Comparison of ENCODE assay signal across 10 cellular contexts in genomic region chr15:73284073-73284472, GRCh38.
DNase-seq lines count a peak whose midpoint lies in the region; ATAC-seq and TF ChIP-seq lines count a peak whose summit lies in the region.
"Had no signal": no experiment of that assay in that cellular context is flagged by ENCODE, and none has a peak within 500 bp of the region (broad histone marks: within the 10 kb centered on the region; RNA-seq: fewer than 3 reads in every experiment).

No MANE protein-coding gene starts in this region.

- H3K36me3 ChIP-seq in body of pancreas (replicated peaks in 1 of 2; ENCODE audit: insufficient read depth in 1 of 2, low read depth in 2 of 2) (peaks cover 0 to 9% of the 10 kb centered on the region in 2 donors), spleen (peaks cover 0 to 26% (median 4%) of the 10 kb centered on the region in 6 donors)

- H3K4me3 ChIP-seq in body of pancreas (no peak overlapping the region), spleen (no peak overlapping the region)
- H3K4me3 ChIP-seq: lung had no signal

- WGBS in body of pancreas, 2 donors, result 84 to 97% methylated on average over 1 of the region's 1 CpG
- 61 to 82% (median 62%) methylated on average over 1 of the region's 1 CpG for WGBS in spleen, 5 donors

- H3K9me3 ChIP-seq in body of pancreas (no peaks in the 10 kb centered on the region), spleen (no peaks in the 10 kb centered on the region)

- H3K4me1 ChIP-seq in body of pancreas (no peaks in the 10 kb centered on the region), spleen (peaks cover 0 to 36% (median 15%) of the 10 kb centered on the region in 6 donors)

- peak in 4 of 7 experiments; percentile 6 to 20 (median 13) for TF ChIP-seq CTCF in body of pancreas (IDR thresholded peaks at IDR 0.05)
- TF ChIP-seq CTCF in spleen (IDR thresholded peaks at IDR 0.05 in 8 of 11, conservative IDR thresholded peaks at IDR 0.05 in 3 of 11), result peak in 4 of 11 experiments; percentile 15 to 33 (median 23)

- intact Hi-C loops in body of pancreas (cut with DNase I), result no loop called here
- intact Hi-C loops in spleen (cut with DNase I; ENCODE audit: low total_unique reads), result no loop called here

- peak; percentile 8 for DNase-seq in DMS53 (lab: John Stamatoyannopoulos, UW)
- DNase-seq in DMS53 treated with DMSO at 0.1 percent for 48 hours (lab: John Stamatoyannopoulos, UW; ENCODE audit: unreplicated experiment), result no peak
- peak; percentile 50 for DNase-seq in NAMALWA (ENCODE audit: low spot score)
- DNase-seq in body of pancreas, result no peak
- DNase-seq in non-pigmented ciliary epithelial cell (ENCODE audit: low read depth), result peak; percentile 13
- no peak for DNase-seq in NCI-H128 (lab: John Stamatoyannopoulos, UW; ENCODE audit: unreplicated experiment)
- no peak for DNase-seq in spleen
- no peak for DNase-seq in HPDE6-E6E7 (ENCODE audit: extremely low spot score)
- DNase-seq: activated CD8-positive, alpha-beta memory T cell treated with anti-CD3 and anti-CD28 coated beads, Interleukin-2, amount 50 U/mL, for 48 hours had no signal

- H3K27ac ChIP-seq in body of pancreas (no peak overlapping the region), spleen (no peak overlapping the region)

- ATAC-seq in body of pancreas, result no peak

- H3K27me3 ChIP-seq in body of pancreas, result no peaks in the 10 kb centered on the region
- H3K27me3 ChIP-seq in spleen (replicated peaks in 1 of 7), result no peaks in the 10 kb centered on the region

- TF ChIP-seq POLR2A in body of pancreas (IDR thresholded peaks at IDR 0.05) (no peak), spleen (IDR thresholded peaks at IDR 0.05) (no peak)

Comparison
In these comparisons a context has a peak if more than half of its experiments do, and no peak if none do; other contexts are left out.
1. DNase-seq: peak in DMS53 (single experiment), NAMALWA (single experiment) and non-pigmented ciliary epithelial cell (single experiment); none in DMS53 treated with DMSO at 0.1 percent for 48 hours (single experiment), body of pancreas (0 of 4), NCI-H128 (single experiment), spleen (single experiment) and HPDE6-E6E7 (single experiment).